ENCODE assay signal across 9 cellular contexts in genomic region chr2:226115102-226115831, GRCh38.
DNase-seq lines count a peak whose midpoint lies in the region; ATAC-seq, FAIRE-seq and TF ChIP-seq lines count a peak whose summit lies in the region.
"Had no signal": no experiment of that assay in that cellular context is flagged by ENCODE, and none has a peak within 500 bp of the region (broad histone marks: within the 10 kb centered on the region; RNA-seq: fewer than 3 reads in every experiment).

No MANE protein-coding gene starts in this region.

- H3K4me2 ChIP-seq in IMR-90 (ENCODE audit: low read depth, low read length) (peak overlapping the region; percentile 73; the same call in 1 of the 2 replicates), astrocyte (ENCODE audit: low read length) (peak overlapping the region; percentile 59)

- peak overlapping the region; percentile 95 for H3K18ac ChIP-seq in IMR-90 (ENCODE audit: low read depth, low read length)

- H3K14ac ChIP-seq in IMR-90 (replicated peaks; ENCODE audit: low read depth, low read length) = peak overlapping the region; percentile 78

- no peaks in the 10 kb centered on the region for H3K27me3 Mint-ChIP-seq in astrocyte (ENCODE audit: low read depth, unreplicated experiment)

- H3K56ac ChIP-seq in IMR-90 (ENCODE audit: extremely low read depth, insufficient read depth, low read length) = peak overlapping the region; percentile 89

- peak overlapping the region; percentile 94 for H4K5ac ChIP-seq in IMR-90 (ENCODE audit: low read depth, low read length)

- H3K79me1 ChIP-seq in IMR-90 (ENCODE audit: low read depth in 1 of 2, low read length in 2 of 2) = peaks cover 0 to 7% of the 10 kb centered on the region in 2 experiments; a peak in 2 of 4 replicates

- no peak overlapping the region for H2AK9ac ChIP-seq in IMR-90 (replicated peaks; ENCODE audit: low read depth, low read length, poor library complexity)

- peak overlapping the region; percentile 81 for H3K23ac ChIP-seq in IMR-90 (ENCODE audit: low read depth, low read length)

- no peaks in the 10 kb centered on the region for H3K36me3 Mint-ChIP-seq in astrocyte (ENCODE audit: low read depth, unreplicated experiment)

- WGBS in IMR-90 (ENCODE audit: extremely low coverage in 2 of 2, insufficient read length in 1 of 2), 2 experiments = no CpG with 5 or more reads among the region's 3 CpGs

- H3K4me3 Mint-ChIP-seq in astrocyte (ENCODE audit: unreplicated experiment) = no peak overlapping the region

- DNase-seq in CD1c-positive myeloid dendritic cell (ENCODE audit: extremely low spot score) (peak; percentile 32), IMR-90 (peak; percentile 99), astrocyte (ENCODE audit: low read depth) (peak; percentile 99), mucosa of descending colon (no peak), Peyer's patch (no peak), NCI-H1436 treated with DMSO at 0.1 percent for 48 hours (lab: John Stamatoyannopoulos, UW) (no peak)
- DNase-seq in NK-92 treated with Interleukin-12 subunit alpha and Interleukin-12 subunit beta, amount 100 ng/mL, for 24 hours (lab: John Stamatoyannopoulos, UW) = no peak

- H3K9me3 ChIP-seq in IMR-90 (ENCODE audit: control insufficient read depth, insufficient read depth, low read length) (no peaks in the 10 kb centered on the region), astrocyte (ENCODE audit: insufficient read depth, low read depth, low read length) (no peaks in the 10 kb centered on the region), mucosa of descending colon (no peaks in the 10 kb centered on the region), Peyer's patch (no peaks in the 10 kb centered on the region)

- H3K27ac ChIP-seq in IMR-90 (ENCODE audit: insufficient read depth, low read length) (peak overlapping the region; percentile 50), astrocyte (ENCODE audit: low read depth, low read length) (peak overlapping the region; percentile 98), Peyer's patch (no peak overlapping the region)

- peak overlapping the region; percentile 99 for H2BK5ac ChIP-seq in IMR-90 (ENCODE audit: low read depth, low read length, poor library complexity, severe bottlenecking)

- H3K9me1 ChIP-seq in IMR-90 (ENCODE audit: insufficient read depth, low read length) = peaks cover 4% of the 10 kb centered on the region

- in situ Hi-C loops in IMR-90 (cut with MboI; ENCODE audit: low sequenced_read_pairs) = loop anchor here (5.0 kb wide), 1 partner anchor 682 kb away; the partner anchor contains the start of gene IRS1

- FAIRE-seq in astrocyte (lab: Jason Lieb, UNC) = peak; percentile 100
- FAIRE-seq: colon had no signal

- H3K9me3 Mint-ChIP-seq in astrocyte (ENCODE audit: unreplicated experiment) = no peaks in the 10 kb centered on the region

- H4K8ac ChIP-seq in IMR-90 (ENCODE audit: low read depth in 2 of 2, low read length in 2 of 2) = peak overlapping the region; percentile 71 to 89

- peak overlapping the region; percentile 89; the same call in 2 of the 3 replicates for H2BK15ac ChIP-seq in IMR-90 (ENCODE audit: low read depth, low read length)

- H2AFZ ChIP-seq in IMR-90 (replicated peaks; ENCODE audit: low read length, poor library complexity) = no peak overlapping the region
- H2AFZ ChIP-seq in astrocyte (ENCODE audit: low read depth, low read length) = no peak overlapping the region

- peak overlapping the region; percentile 40 for H2AK5ac ChIP-seq in IMR-90 (ENCODE audit: low read depth, low read length)

- no peak for TF ChIP-seq CTCF in IMR-90 (conservative IDR thresholded peaks at IDR 0.05; ENCODE audit: low read depth, low read length)
- TF ChIP-seq CTCF in astrocyte (IDR thresholded peaks at IDR 0.05; ENCODE audit: insufficient read depth, low read depth, low read length) = no peak
- TF ChIP-seq CTCF in mucosa of descending colon (IDR thresholded peaks at IDR 0.05) = no peak
- TF ChIP-seq CTCF in Peyer's patch (IDR thresholded peaks at IDR 0.05) = no peak

- H3K9ac ChIP-seq in IMR-90 (ENCODE audit: low read depth, low read length) = no peak overlapping the region; the same call in 1 of the 2 replicates
- peak overlapping the region; percentile 68 for H3K9ac ChIP-seq in astrocyte (ENCODE audit: low read length)

- H3K4me1 Mint-ChIP-seq in astrocyte (ENCODE audit: low read depth, unreplicated experiment) = peaks cover 43% of the 10 kb centered on the region

- H4K20me1 ChIP-seq in IMR-90 (ENCODE audit: insufficient read depth, low read length) (no peaks in the 10 kb centered on the region), astrocyte (ENCODE audit: insufficient read depth, low read length) (no peaks in the 10 kb centered on the region)

- dilution Hi-C loops in IMR-90 (cut with HindIII; ENCODE audit: low sequenced_read_pairs, unreplicated experiment) = no loop called here

- H3K36me3 ChIP-seq in IMR-90 (ENCODE audit: control insufficient read depth, insufficient read depth, low read length) = no peaks in the 10 kb centered on the region
- no peaks in the 10 kb centered on the region for H3K36me3 ChIP-seq in astrocyte (ENCODE audit: insufficient read depth, low read length)
- H3K36me3 ChIP-seq in mucosa of descending colon (ENCODE audit: low read depth) = no peaks in the 10 kb centered on the region
- no peaks in the 10 kb centered on the region for H3K36me3 ChIP-seq in Peyer's patch

- H4K91ac ChIP-seq in IMR-90 (ENCODE audit: insufficient read depth, low read depth, low read length) = peak overlapping the region; percentile 96

- H3K4me1 ChIP-seq in IMR-90 (ENCODE audit: control insufficient read depth, insufficient read depth, low read length) (peaks cover 8% of the 10 kb centered on the region), astrocyte (ENCODE audit: insufficient read depth, low read length) (peaks cover 40% of the 10 kb centered on the region), mucosa of descending colon (ENCODE audit: low read depth) (no peaks in the 10 kb centered on the region), Peyer's patch (no peaks in the 10 kb centered on the region)

- no peak overlapping the region for H3K4me3 ChIP-seq in IMR-90 (ENCODE audit: insufficient read depth, low read depth, low read length)
- H3K4me3 ChIP-seq in astrocyte (ENCODE audit: insufficient read depth, low read depth, low read length) = no peak overlapping the region
- no peak overlapping the region for H3K4me3 ChIP-seq in mucosa of descending colon
- no peak overlapping the region for H3K4me3 ChIP-seq in Peyer's patch

- CTCF ChIA-PET in IMR-90 (lab: Yijun Ruan, JAX) = interaction anchor here (0.6 kb wide), 1 partner anchor 583 kb away, joined by 4 read pairs; no protein-coding TSS in a partner anchor

- peak overlapping the region; percentile 88 for H3K27ac Mint-ChIP-seq in astrocyte (ENCODE audit: unreplicated experiment)

- H2BK20ac ChIP-seq in IMR-90 (ENCODE audit: low read depth, low read length) = peak overlapping the region; percentile 98

- TSS peak; percentile 95 for BruUV-seq in IMR-90 (replicated peaks; lab: Mats Ljungman, UMichigan)

- intact Hi-C loops in IMR-90 (cut with micrococcal nuclease) = loop anchor here (1.0 to 5.0 kb wide), 7 partner anchors 33 to 677 kb away; no protein-coding TSS in a partner anchor
- intact Hi-C loops in mucosa of descending colon (cut with DNase I, micrococcal nuclease) = no loop called here

- H3K79me2 ChIP-seq in astrocyte (ENCODE audit: insufficient read depth, low read length) = no peaks in the 10 kb centered on the region

- H3K27me3 ChIP-seq in IMR-90 (ENCODE audit: control insufficient read depth, insufficient read depth, low read length) = no peaks in the 10 kb centered on the region
- H3K27me3 ChIP-seq in astrocyte (ENCODE audit: insufficient read depth, low read length) = no peaks in the 10 kb centered on the region
- no peaks in the 10 kb centered on the region for H3K27me3 ChIP-seq in Peyer's patch

- peak overlapping the region; percentile 100 for H3K4ac ChIP-seq in IMR-90 (ENCODE audit: low read depth, low read length)

- ATAC-seq in IMR-90 (ENCODE audit: low read depth) (peak; percentile 70), mucosa of descending colon (peak; percentile 58), GM19035 (IDR thresholded peaks at IDR 0.05; ENCODE audit: unreplicated experiment) (no peak)

- no peak for TF ChIP-seq RAD21 in IMR-90 (IDR thresholded peaks at IDR 0.05; ENCODE audit: low read length)

- peak overlapping the region; percentile 100 for H2BK120ac ChIP-seq in IMR-90 (ENCODE audit: low read depth, low read length)

- TF ChIP-seq POLR2A in IMR-90 (IDR thresholded peaks at IDR 0.05; ENCODE audit: low read depth, low read length) (peak; percentile 28; the same call in 1 of the 2 replicates), Peyer's patch (IDR thresholded peaks at IDR 0.05) (no peak)

- POLR2A ChIA-PET in IMR-90 (lab: Charles Lee; ENCODE audit: unreplicated experiment) = interaction anchor here (0.6 to 0.8 kb wide), 2 partner anchors 72 to 226 kb away, joined by 3 read pairs; no protein-coding TSS in a partner anchor

TF ChIP-seq in IMR-90, 13 proteins besides CTCF, POLR2A, EP300 and RAD21:
- TF ChIP-seq CEBPB (IDR thresholded peaks at IDR 0.05; ENCODE audit: low read depth, low read length) (peak; percentile 46; the same call in 1 of the 2 replicates), BHLHE40 (IDR thresholded peaks at IDR 0.05; ENCODE audit: low read depth, low read length) (peak; percentile 60; the same call in 1 of the 2 replicates), FOS (IDR thresholded peaks at IDR 0.05; ENCODE audit: low read depth, low read length) (peak; percentile 100), CHD1 (IDR thresholded peaks at IDR 0.05; ENCODE audit: low read depth, low read length) (no peak), RCOR1 (IDR thresholded peaks at IDR 0.05; ENCODE audit: insufficient replicate concordance, low read length) (peak; percentile 22)

Comparison
In these comparisons a context has a peak if more than half of its experiments do, and no peak if none do; other contexts are left out.
1. DNase-seq: peak in CD1c-positive myeloid dendritic cell (single experiment), IMR-90 (single experiment) and astrocyte (single experiment); none in mucosa of descending colon (0 of 3), NK-92 treated with Interleukin-12 subunit alpha and Interleukin-12 subunit beta, amount 100 ng/mL, for 24 hours (single experiment), Peyer's patch (0 of 3) and NCI-H1436 treated with DMSO at 0.1 percent for 48 hours (single experiment).
2. H3K27ac ChIP-seq: peak in IMR-90 (single experiment) and astrocyte (single experiment); none in Peyer's patch (0 of 4).